ENCODE assay signal across 9 cellular contexts in the genomic region with DNA sequence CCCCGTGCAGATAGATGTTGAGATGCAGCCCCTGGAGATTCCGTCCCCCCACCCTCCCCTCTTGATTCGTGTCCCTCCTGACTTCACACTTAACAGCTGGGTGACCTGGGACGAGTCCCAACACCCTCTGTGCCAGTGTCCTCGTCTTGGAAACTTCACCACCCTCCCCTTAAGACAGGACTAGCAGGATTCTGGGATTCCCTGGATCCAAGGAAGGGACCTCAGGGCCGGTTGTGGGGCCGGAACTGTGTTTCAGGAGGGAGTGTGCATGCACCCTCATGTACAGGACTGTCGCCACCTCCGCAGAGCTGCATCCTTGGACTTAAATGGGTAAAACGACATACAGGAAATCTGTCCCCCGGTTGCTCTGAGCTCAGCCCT.
A peak's percentile ranks its signal among the peaks of the same experiment; 100 is the strongest.
DNase-seq lines count a peak whose midpoint lies in the region; ATAC-seq and TF ChIP-seq lines count a peak whose summit lies in the region.
"Had no signal": no experiment of that assay in that cellular context is flagged by ENCODE, and none has a peak within 500 bp of the region (broad histone marks: within the 10 kb centered on the region; RNA-seq: fewer than 3 reads in every experiment).

No MANE protein-coding gene starts in this region.

- ATAC-seq in GM19035 (IDR thresholded peaks at IDR 0.05; ENCODE audit: unreplicated experiment), result no peak
- ATAC-seq in HG03280 (IDR thresholded peaks at IDR 0.05; ENCODE audit: unreplicated experiment), result no peak
- no peak for ATAC-seq in GM21528 (IDR thresholded peaks at IDR 0.05; ENCODE audit: low FRiP score, unreplicated experiment)

- TF ChIP-seq CTCF in GM13977 (IDR thresholded peaks at IDR 0.05; ENCODE audit: extremely low read depth, insufficient read depth, missing control alignments) (no peak), choroid plexus epithelial cell (conservative IDR thresholded peaks at IDR 0.05; ENCODE audit: low read depth, low read length) (no peak)

- H3K27ac ChIP-seq in muscle layer of colon (ENCODE audit: low read depth, low read length), result peak overlapping the region; percentile 85

- peak overlapping the region; percentile 94 for H3K4me3 ChIP-seq in choroid plexus epithelial cell (ENCODE audit: low read depth, low read length)
- H3K4me3 ChIP-seq in muscle layer of colon (ENCODE audit: low read depth in 1 of 2, low read length in 2 of 2), result peak overlapping the region; percentile 70 to 80

- H3K27me3 ChIP-seq in muscle layer of colon (ENCODE audit: control insufficient read depth in 1 of 2, insufficient read depth in 2 of 2, low read length in 2 of 2), result no peaks in the 10 kb centered on the region
- H3K27me3 ChIP-seq: thyroid gland had no signal

- H3K9me3 ChIP-seq in muscle layer of colon (ENCODE audit: low read length), result no peaks in the 10 kb centered on the region
- H3K9me3 ChIP-seq: thyroid gland had no signal

- DNase-seq in GM13977 (ENCODE audit: low spot score) (peak; percentile 56), RKO (ENCODE audit: low spot score) (peak; percentile 59), choroid plexus epithelial cell (ENCODE audit: low read depth) (no peak), NCI-H1092 treated with DMSO at 0.1 percent for 48 hours (lab: John Stamatoyannopoulos, UW) (no peak)

- in situ Hi-C loops in GM13977 (cut with MboI; ENCODE audit: low pct_unique_long_range_greater_than_20kb, low sequenced_read_pairs, unreplicated experiment), result no loop called here

- H3K36me3 ChIP-seq in muscle layer of colon (ENCODE audit: insufficient read depth, low read length), result peaks cover under 1% of the 10 kb centered on the region
- H3K36me3 ChIP-seq: thyroid gland had no signal

- peaks cover 39% of the 10 kb centered on the region for H3K4me1 ChIP-seq in muscle layer of colon (ENCODE audit: insufficient read depth, low read length)

- peak overlapping the region; percentile 78 for H3K9ac ChIP-seq in muscle layer of colon (ENCODE audit: low read length)

Comparison
In these comparisons a context has a peak if more than half of its experiments do, and no peak if none do; other contexts are left out.
1. DNase-seq: peak in GM13977 (single experiment) and RKO (single experiment); none in choroid plexus epithelial cell (single experiment) and NCI-H1092 treated with DMSO at 0.1 percent for 48 hours (single experiment).